In the genomic region with DNA sequence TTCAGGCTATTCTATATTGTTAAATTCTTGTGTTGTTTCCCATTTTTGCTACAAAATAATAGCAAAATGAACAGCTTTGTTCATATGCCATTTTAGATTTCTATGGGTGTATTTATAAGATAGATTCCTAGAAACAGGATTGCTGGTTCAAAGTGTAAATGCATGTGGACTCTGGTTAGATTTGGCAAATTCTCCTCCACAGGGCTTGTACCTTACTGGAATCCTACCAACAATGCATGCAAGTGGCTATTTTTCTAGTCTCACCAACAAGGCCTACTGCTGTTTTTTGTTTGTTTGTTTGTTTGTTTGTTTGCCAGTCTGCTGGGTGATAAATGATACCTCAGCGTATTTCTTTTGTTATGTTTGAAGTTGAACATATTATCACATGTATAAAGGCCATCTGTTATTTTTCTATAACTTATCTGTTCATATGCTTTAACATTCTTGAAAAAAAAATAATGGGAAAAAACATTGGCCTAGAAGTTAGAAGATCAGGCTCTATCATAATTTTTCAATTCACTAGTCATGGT, we compare ENCODE assay signal across 3 cellular contexts.
TF ChIP-seq lines count a peak whose summit lies in the region.

No MANE protein-coding gene starts in this region.

TF ChIP-seq in IMR-90, 13 proteins besides CTCF, POLR2A, EP300 and RAD21:
- TF ChIP-seq FOS (IDR thresholded peaks at IDR 0.05; ENCODE audit: low read depth, low read length) (no peak), BHLHE40 (IDR thresholded peaks at IDR 0.05; ENCODE audit: low read depth, low read length) (no peak), MAFK (IDR thresholded peaks at IDR 0.05; ENCODE audit: low read depth, low read length) (peak; percentile 34; the same call in 1 of the 2 replicates)
TF ChIP-seq in IMR-90: peak in this region for 1.

TF ChIP-seq in GM12878, 131 proteins besides CTCF, POLR2A, EP300 and RAD21:
- no peak for TF ChIP-seq TBL1XR1 (IDR thresholded peaks at IDR 0.05; ENCODE audit: low read depth, low read length)
- no peak for TF ChIP-seq HCFC1 (IDR thresholded peaks at IDR 0.05; ENCODE audit: low read length)
- no peak for TF ChIP-seq PAX8 (IDR thresholded peaks at IDR 0.05)
- TF ChIP-seq MTA3 (IDR thresholded peaks at IDR 0.05; ENCODE audit: borderline replicate concordance, low read length), result no peak
- TF ChIP-seq TCF3 (IDR thresholded peaks at IDR 0.05; ENCODE audit: borderline replicate concordance, insufficient read depth, low read depth, low read length), result no peak
- no peak for TF ChIP-seq SREBF2 (IDR thresholded peaks at IDR 0.05; ENCODE audit: low read length)

TF ChIP-seq in HepG2, 621 proteins besides CTCF, POLR2A, EP300 and RAD21:
- TF ChIP-seq ZNF550 (CRISPR knock-in tag; IDR thresholded peaks at IDR 0.05; ENCODE audit: borderline replicate concordance) (no peak), LCORL (IDR thresholded peaks at IDR 0.05) (no peak), LCORL (CRISPR knock-in tag; IDR thresholded peaks at IDR 0.05) (no peak), NONO (IDR thresholded peaks at IDR 0.05) (no peak), NONO (CRISPR knock-in tag; conservative IDR thresholded peaks at IDR 0.05) (no peak), PRDM15 (CRISPR knock-in tag; IDR thresholded peaks at IDR 0.05) (no peak), ZNF24 (IDR thresholded peaks at IDR 0.05) (no peak), ZNF747 (CRISPR knock-in tag; IDR thresholded peaks at IDR 0.05; ENCODE audit: borderline replicate concordance) (no peak), WIZ (CRISPR knock-in tag; IDR thresholded peaks at IDR 0.05) (no peak), JARID2 (CRISPR knock-in tag; IDR thresholded peaks at IDR 0.05; ENCODE audit: insufficient replicate concordance) (no peak), DNMT1 (CRISPR knock-in tag; IDR thresholded peaks at IDR 0.05) (no peak), ZNF326 (CRISPR knock-in tag; IDR thresholded peaks at IDR 0.05; ENCODE audit: borderline replicate concordance) (no peak), MNT (IDR thresholded peaks at IDR 0.05) (no peak), ZBTB7B (CRISPR knock-in tag; IDR thresholded peaks at IDR 0.05) (no peak), BCL6 (CRISPR knock-in tag; IDR thresholded peaks at IDR 0.05) (peak; percentile 73), ZIK1 (CRISPR knock-in tag; IDR thresholded peaks at IDR 0.05; ENCODE audit: borderline replicate concordance, low read depth) (no peak), ZNF746 (CRISPR knock-in tag; IDR thresholded peaks at IDR 0.05) (no peak), NFKB2 (CRISPR knock-in tag; IDR thresholded peaks at IDR 0.05; ENCODE audit: borderline replicate concordance) (no peak), ZNF83 (CRISPR knock-in tag; IDR thresholded peaks at IDR 0.05; ENCODE audit: borderline replicate concordance) (no peak), MAFF (IDR thresholded peaks at IDR 0.05; ENCODE audit: low read depth, low read length) (peak; percentile 68), PLRG1 (conservative IDR thresholded peaks at IDR 0.05) (no peak), JUNB (CRISPR knock-in tag; IDR thresholded peaks at IDR 0.05; ENCODE audit: borderline replicate concordance) (no peak), ZNF430 (CRISPR knock-in tag; IDR thresholded peaks at IDR 0.05) (no peak), CCDC6 (CRISPR knock-in tag; IDR thresholded peaks at IDR 0.05) (no peak), MTF2 (CRISPR knock-in tag; IDR thresholded peaks at IDR 0.05; ENCODE audit: borderline replicate concordance) (no peak), PHF21A (CRISPR knock-in tag; IDR thresholded peaks at IDR 0.05) (no peak), MTA1 (CRISPR knock-in tag; IDR thresholded peaks at IDR 0.05; ENCODE audit: borderline replicate concordance) (no peak), SPEN (CRISPR knock-in tag; IDR thresholded peaks at IDR 0.05; ENCODE audit: low read depth) (no peak), EHMT2 (IDR thresholded peaks at IDR 0.05; ENCODE audit: borderline replicate concordance, low read depth, low read length) (no peak), MYNN (CRISPR knock-in tag; IDR thresholded peaks at IDR 0.05; ENCODE audit: low read depth) (no peak), ZBTB42 (CRISPR knock-in tag; IDR thresholded peaks at IDR 0.05) (no peak), MTF1 (CRISPR knock-in tag; IDR thresholded peaks at IDR 0.05) (no peak), FOSL2 (CRISPR knock-in tag; IDR thresholded peaks at IDR 0.05) (no peak), ZNF652 (CRISPR knock-in tag; IDR thresholded peaks at IDR 0.05; ENCODE audit: borderline replicate concordance, low read depth) (no peak), FOXM1 (CRISPR knock-in tag; IDR thresholded peaks at IDR 0.05) (no peak), MAFK (conservative IDR thresholded peaks at IDR 0.05 in 1 of 2, IDR thresholded peaks at IDR 0.05 in 1 of 2; ENCODE audit: low read length in 2 of 2) (peak; percentile 74 to 77), FOXP1 (IDR thresholded peaks at IDR 0.05) (no peak), FOXP1 (CRISPR knock-in tag; IDR thresholded peaks at IDR 0.05) (no peak), HNF4G (IDR thresholded peaks at IDR 0.05; ENCODE audit: borderline replicate concordance, low read depth, low read length) (0 out of 2 replicates have a peak, but pooled peaks have one; percentile 6), HNF4G (CRISPR knock-in tag; IDR thresholded peaks at IDR 0.05; ENCODE audit: borderline replicate concordance, low read depth) (no peak), KLF12 (CRISPR knock-in tag; IDR thresholded peaks at IDR 0.05; ENCODE audit: borderline replicate concordance) (no peak), MEIS1 (CRISPR knock-in tag; IDR thresholded peaks at IDR 0.05; ENCODE audit: borderline replicate concordance) (no peak), ZNF605 (CRISPR knock-in tag; IDR thresholded peaks at IDR 0.05) (no peak), MED13 (CRISPR knock-in tag; IDR thresholded peaks at IDR 0.05) (no peak), KLF11 (CRISPR knock-in tag; IDR thresholded peaks at IDR 0.05) (no peak)
- TF ChIP-seq, protein P1, sequence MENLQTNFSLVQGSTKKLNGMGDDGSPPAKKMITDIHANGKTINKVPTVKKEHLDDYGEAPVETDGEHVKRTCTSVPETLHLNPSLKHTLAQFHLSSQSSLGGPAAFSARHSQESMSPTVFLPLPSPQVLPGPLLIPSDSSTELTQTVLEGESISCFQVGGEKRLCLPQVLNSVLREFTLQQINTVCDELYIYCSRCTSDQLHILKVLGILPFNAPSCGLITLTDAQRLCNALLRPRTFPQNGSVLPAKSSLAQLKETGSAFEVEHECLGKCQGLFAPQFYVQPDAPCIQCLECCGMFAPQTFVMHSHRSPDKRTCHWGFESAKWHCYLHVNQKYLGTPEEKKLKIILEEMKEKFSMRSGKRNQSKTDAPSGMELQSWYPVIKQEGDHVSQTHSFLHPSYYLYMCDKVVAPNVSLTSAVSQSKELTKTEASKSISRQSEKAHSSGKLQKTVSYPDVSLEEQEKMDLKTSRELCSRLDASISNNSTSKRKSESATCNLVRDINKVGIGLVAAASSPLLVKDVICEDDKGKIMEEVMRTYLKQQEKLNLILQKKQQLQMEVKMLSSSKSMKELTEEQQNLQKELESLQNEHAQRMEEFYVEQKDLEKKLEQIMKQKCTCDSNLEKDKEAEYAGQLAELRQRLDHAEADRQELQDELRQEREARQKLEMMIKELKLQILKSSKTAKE (CRISPR knock-in tag; IDR thresholded peaks at IDR 0.05; ENCODE audit: borderline replicate concordance), result no peak
- TF ChIP-seq, protein P2, sequence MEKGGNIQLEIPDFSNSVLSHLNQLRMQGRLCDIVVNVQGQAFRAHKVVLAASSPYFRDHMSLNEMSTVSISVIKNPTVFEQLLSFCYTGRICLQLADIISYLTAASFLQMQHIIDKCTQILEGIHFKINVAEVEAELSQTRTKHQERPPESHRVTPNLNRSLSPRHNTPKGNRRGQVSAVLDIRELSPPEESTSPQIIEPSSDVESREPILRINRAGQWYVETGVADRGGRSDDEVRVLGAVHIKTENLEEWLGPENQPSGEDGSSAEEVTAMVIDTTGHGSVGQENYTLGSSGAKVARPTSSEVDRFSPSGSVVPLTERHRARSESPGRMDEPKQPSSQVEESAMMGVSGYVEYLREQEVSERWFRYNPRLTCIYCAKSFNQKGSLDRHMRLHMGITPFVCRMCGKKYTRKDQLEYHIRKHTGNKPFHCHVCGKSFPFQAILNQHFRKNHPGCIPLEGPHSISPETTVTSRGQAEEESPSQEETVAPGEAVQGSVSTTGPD (CRISPR knock-in tag; IDR thresholded peaks at IDR 0.05), result peak; percentile 53; the same call in 1 of the 2 replicates
- TF ChIP-seq, protein P3, sequence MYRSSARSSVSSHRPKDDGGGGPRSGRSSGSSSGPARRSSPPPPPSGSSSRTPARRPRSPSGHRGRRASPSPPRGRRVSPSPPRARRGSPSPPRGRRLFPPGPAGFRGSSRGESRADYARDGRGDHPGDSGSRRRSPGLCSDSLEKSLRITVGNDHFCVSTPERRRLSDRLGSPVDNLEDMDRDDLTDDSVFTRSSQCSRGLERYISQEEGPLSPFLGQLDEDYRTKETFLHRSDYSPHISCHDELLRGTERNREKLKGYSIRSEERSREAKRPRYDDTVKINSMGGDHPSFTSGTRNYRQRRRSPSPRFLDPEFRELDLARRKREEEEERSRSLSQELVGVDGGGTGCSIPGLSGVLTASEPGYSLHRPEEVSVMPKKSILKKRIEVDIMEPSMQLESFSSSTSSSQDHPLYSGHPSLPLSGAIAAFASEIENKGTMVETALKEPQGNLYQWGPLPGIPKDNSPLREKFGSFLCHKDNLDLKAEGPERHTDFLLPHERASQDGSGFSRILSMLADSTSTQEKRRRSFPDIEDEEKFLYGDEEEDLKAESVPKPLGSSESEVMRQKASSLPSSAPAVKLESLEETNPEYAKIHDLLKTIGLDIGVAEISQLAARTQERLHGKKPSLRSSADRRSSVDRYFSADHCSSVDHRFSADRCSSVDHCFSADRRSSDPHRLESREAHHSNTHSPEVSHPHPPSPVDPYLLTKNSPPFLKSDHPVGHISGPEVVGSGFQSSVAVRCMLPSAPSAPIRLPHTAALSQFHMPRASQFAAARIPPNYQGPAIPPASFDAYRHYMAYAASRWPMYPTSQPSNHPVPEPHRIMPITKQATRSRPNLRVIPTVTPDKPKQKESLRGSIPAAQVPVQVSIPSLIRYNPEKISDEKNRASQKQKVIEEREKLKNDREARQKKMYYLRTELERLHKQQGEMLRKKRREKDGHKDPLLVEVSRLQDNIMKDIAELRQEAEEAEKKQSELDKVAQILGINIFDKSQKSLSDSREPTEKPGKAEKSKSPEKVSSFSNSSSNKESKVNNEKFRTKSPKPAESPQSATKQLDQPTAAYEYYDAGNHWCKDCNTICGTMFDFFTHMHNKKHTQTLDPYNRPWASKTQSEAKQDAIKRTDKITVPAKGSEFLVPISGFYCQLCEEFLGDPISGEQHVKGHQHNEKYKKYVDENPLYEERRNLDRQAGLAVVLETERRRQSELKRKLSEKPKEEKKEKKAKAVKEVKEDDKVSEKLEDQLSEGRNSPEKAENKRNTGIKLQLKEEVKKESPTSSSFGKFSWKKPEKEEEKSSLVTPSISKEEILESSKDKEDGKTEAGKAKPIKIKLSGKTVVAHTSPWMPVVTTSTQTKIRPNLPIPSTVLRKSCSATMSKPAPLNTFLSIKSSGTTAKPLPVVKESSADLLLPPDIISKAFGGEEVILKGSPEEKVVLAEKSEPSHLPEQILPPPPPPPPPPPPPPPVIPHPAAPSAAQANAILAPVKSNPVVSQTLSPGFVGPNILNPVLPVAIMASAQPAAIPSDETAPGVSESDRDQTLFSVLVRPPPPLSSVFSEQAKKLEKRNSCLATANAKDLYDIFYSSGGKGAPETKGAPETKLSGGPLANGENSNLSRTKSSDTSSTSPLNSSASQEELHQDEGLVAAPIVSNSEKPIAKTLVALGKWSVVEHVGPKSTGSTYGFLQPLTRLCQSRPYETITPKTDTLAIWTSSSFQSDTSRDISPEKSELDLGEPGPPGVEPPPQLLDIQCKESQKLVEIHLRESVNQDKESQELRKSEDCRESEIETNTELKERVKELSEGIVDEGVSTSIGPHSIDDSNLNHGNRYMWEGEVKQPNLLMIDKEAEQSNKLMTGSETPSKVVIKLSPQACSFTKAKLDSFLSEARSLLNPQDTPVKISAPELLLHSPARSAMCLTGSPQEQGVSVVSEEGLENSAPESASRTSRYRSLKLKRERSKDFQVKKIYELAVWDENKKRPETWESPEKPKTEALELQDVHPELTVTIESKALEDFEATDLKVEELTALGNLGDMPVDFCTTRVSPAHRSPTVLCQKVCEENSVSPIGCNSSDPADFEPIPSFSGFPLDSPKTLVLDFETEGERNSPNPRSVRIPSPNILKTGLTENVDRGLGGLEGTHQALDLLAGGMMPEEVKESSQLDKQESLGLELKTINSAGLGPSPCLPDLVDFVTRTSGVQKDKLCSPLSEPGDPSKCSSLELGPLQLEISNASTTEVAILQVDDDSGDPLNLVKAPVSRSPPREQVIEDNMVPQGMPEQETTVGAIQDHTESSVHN (CRISPR knock-in tag; IDR thresholded peaks at IDR 0.05), result no peak
TF ChIP-seq in HepG2: peak in this region for 5.
